27 cellular contexts compared by ENCODE assay signal in the genomic region with DNA sequence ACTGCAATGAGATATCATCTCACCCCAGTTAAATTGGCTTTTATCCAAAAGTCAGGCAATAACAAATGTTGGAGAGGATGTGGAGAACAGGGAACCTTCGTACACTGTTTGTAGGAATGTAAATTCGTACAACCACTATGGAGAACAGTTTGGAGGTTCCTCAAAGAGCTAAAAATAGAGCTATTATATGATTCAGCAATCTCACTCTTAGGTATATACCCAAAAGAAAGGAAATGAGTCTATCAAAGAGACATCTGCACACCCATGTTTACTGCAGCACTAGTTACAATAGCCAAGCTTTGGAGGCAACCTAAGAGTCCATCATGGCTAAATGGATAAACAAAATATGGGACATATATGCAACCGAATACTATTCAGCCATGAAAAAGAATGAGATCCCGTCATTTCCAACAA.
DNase-seq lines count a peak whose midpoint lies in the region; ATAC-seq and TF ChIP-seq lines count a peak whose summit lies in the region.
"Had no signal": no experiment of that assay in that cellular context is flagged by ENCODE, and none has a peak within 500 bp of the region (broad histone marks: within the 10 kb centered on the region; RNA-seq: fewer than 3 reads in every experiment).

No MANE protein-coding gene starts in this region.

- no peaks in the 10 kb centered on the region for H4K20me1 ChIP-seq in PC-3 (ENCODE audit: low read length)

- TF ChIP-seq CTCF in PC-3 (conservative IDR thresholded peaks at IDR 0.05; ENCODE audit: low read depth, low read length) = no peak
- no peak for TF ChIP-seq CTCF in epithelial cell of esophagus (IDR thresholded peaks at IDR 0.05; ENCODE audit: insufficient read depth, low read depth, low read length, missing control alignments)
- no peak for TF ChIP-seq CTCF in transverse colon (IDR thresholded peaks at IDR 0.05)

- CTCF ChIA-PET in PC-3 (lab: Charles Lee) = interaction anchor here (0.6 kb wide), 1 partner anchor 402 kb away, joined by 3 read pairs; no protein-coding TSS in a partner anchor

- peak; percentile 29 for DNase-seq in ELR (ENCODE audit: low read depth)
- peak; percentile 14 for DNase-seq in PC-3
- DNase-seq in epithelial cell of esophagus (ENCODE audit: low read depth) = peak; percentile 68
- no peak for DNase-seq in transverse colon
- DNase-seq: activated CD4-positive, alpha-beta T cell treated with anti-CD3 and anti-CD28 coated beads for 4 hours; activated CD8-positive, alpha-beta memory T cell treated with anti-CD3 and anti-CD28 coated beads for 24 hours; activated gamma-delta T cell; activated naive CD8-positive, alpha-beta T cell treated with anti-CD3 and anti-CD28 coated beads, Interleukin-2, amount 10 ng/mL, durations not matched to agents 7 days and 5 days; CD4-positive, CD25-positive, alpha-beta regulatory T cell; cerebellar nuclear complex; heart left ventricle; Kasumi-1; left colon; NCI-H1092; NCI-H187; NCI-H345; NCI-H774; sigmoid colon; stimulated activated CD4-positive, alpha-beta T cell treated with anti-CD3 and anti-CD28 coated beads, Interleukin-4, amount 100 ng/mL, for 4 hours; substantia nigra; upper lobe of left lung had no signal

- H3K27me3 ChIP-seq in ACC112 (ENCODE audit: insufficient read depth, low read length) = no peaks in the 10 kb centered on the region
- H3K27me3 ChIP-seq in PC-3 (ENCODE audit: low read length) = no peaks in the 10 kb centered on the region
- H3K27me3 ChIP-seq in transverse colon = no peaks in the 10 kb centered on the region
- H3K27me3 ChIP-seq: sigmoid colon, upper lobe of left lung had no signal

- TF ChIP-seq POLR2A in transverse colon (IDR thresholded peaks at IDR 0.05) = no peak

- H3K9ac ChIP-seq in PC-3 (ENCODE audit: low read length) = no peak overlapping the region

- H3K9me2 ChIP-seq in PC-3 (replicated peaks; ENCODE audit: low read length) = no peaks in the 10 kb centered on the region

- no peak overlapping the region for H2AFZ ChIP-seq in ACC112 (ENCODE audit: low read length, unreplicated experiment)
- no peak overlapping the region for H2AFZ ChIP-seq in PC-3 (ENCODE audit: low read length)

- no peak for TF ChIP-seq EP300 in transverse colon (IDR thresholded peaks at IDR 0.05; ENCODE audit: low read depth)

- H3K36me3 ChIP-seq in ACC112 (ENCODE audit: insufficient read depth, low read length) (no peaks in the 10 kb centered on the region), PC-3 (ENCODE audit: low read depth, low read length) (no peaks in the 10 kb centered on the region), transverse colon (no peaks in the 10 kb centered on the region)
- H3K36me3 ChIP-seq: heart left ventricle, neutrophil, sigmoid colon, upper lobe of left lung had no signal

- no peak overlapping the region for H3K4me2 ChIP-seq in PC-3 (ENCODE audit: low read length)

- ATAC-seq in PC-3 (no peak), GM21526 (IDR thresholded peaks at IDR 0.05; ENCODE audit: low FRiP score, unreplicated experiment) (no peak), HG02938 (IDR thresholded peaks at IDR 0.05; ENCODE audit: unreplicated experiment) (no peak)
- ATAC-seq: heart left ventricle; left colon; Right ventricle myocardium inferior; stimulated activated memory B cell treated with anti-CD40 and anti-IgM and Interleukin-4, amounts not matched to agents 10 μg/mL and 1 μg/mL and 100 μg/mL, for 72 hours had no signal

- no peak overlapping the region for H3K4me3 ChIP-seq in ACC112 (ENCODE audit: low read depth, low read length)
- no peak overlapping the region for H3K4me3 ChIP-seq in PC-3 (ENCODE audit: low read length)
- H3K4me3 ChIP-seq in epithelial cell of esophagus (ENCODE audit: low read length) = no peak overlapping the region
- no peak overlapping the region for H3K4me3 ChIP-seq in transverse colon
- H3K4me3 ChIP-seq: heart left ventricle, sigmoid colon, upper lobe of left lung had no signal

- in situ Hi-C loops in transverse colon (cut with MboI; ENCODE audit: low pct_ligation_motif_present in 1 of 4, low pct_unique_long_range_greater_than_20kb in 1 of 4, low sequenced_read_pairs in 3 of 4) = no loop called here

- BruUV-seq in PC-3 (replicated peaks; lab: Mats Ljungman, UMichigan) = no TSS peak

- H3K79me2 ChIP-seq in ACC112 (ENCODE audit: control insufficient read depth, insufficient read depth, low read length, unreplicated experiment) (no peaks in the 10 kb centered on the region), PC-3 (ENCODE audit: low read length) (no peaks in the 10 kb centered on the region)

- peaks cover 15% of the 10 kb centered on the region for H3K4me1 ChIP-seq in ACC112 (ENCODE audit: control insufficient read depth, insufficient read depth, low read length, unreplicated experiment)
- H3K4me1 ChIP-seq in PC-3 (ENCODE audit: insufficient read depth, low read length) = peaks cover 26% of the 10 kb centered on the region
- peaks cover 12 to 28% (median 22%) of the 10 kb centered on the region in 4 donors for H3K4me1 ChIP-seq in transverse colon

- WGBS in transverse colon (ENCODE audit: low coverage in 1 of 2), 2 donors = 75 to 77% methylated on average over 3 to 4 of the region's 4 CpGs

- H3F3A ChIP-seq in PC-3 (ENCODE audit: low read length, unreplicated experiment) = no peaks in the 10 kb centered on the region

- POLR2A ChIA-PET in PC-3 (lab: Charles Lee; ENCODE audit: unreplicated experiment) = no interaction called here

- peak overlapping the region; percentile 36; the same call in 1 of the 2 replicates for H3K27ac ChIP-seq in ACC112 (ENCODE audit: low read depth, low read length)
- no peak overlapping the region for H3K27ac ChIP-seq in PC-3 (ENCODE audit: low read length)
- no peak overlapping the region for H3K27ac ChIP-seq in transverse colon
- H3K27ac ChIP-seq: heart left ventricle, neutrophil, sigmoid colon, upper lobe of left lung had no signal

- no peaks in the 10 kb centered on the region for H3K9me3 ChIP-seq in PC-3 (ENCODE audit: low read length)
- no peaks in the 10 kb centered on the region for H3K9me3 ChIP-seq in transverse colon
- H3K9me3 ChIP-seq: neutrophil, sigmoid colon, upper lobe of left lung had no signal

- intact Hi-C loops in PC-3 (cut with micrococcal nuclease) (no loop called here), transverse colon (cut with DNase I; ENCODE audit: low total_unique reads) (no loop called here)
